13 cellular contexts compared by ENCODE assay signal in the genomic region with DNA sequence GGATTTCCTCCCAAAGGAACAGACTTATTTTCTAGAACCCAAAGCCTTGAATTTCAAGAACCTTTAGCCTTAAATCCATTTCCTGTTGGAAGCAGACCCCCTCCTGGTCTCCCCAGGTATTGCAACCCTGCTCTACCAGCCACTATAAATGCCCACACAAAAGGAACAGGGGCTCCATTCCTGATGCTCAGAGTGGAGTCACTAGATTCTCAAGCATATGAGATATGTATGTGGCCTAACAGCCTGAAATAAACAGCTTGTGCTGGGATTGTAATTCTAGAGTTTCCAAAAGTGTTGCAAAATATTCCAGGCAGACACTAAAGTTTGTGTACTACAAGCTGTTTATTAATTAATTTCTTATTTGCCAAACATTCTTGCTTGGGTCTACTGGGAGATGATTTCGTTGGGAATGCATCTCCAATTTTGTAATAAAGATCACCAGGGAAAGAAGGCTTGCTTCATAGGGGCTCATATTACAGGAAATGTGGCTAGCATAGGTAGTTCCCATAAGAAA. TPM values are rescaled to one million over a fixed set of nuclear protein-coding genes. Genes with fewer than 3 reads are reported as not detected.
DNase-seq lines count a peak whose midpoint lies in the region; ATAC-seq and TF ChIP-seq lines count a peak whose summit lies in the region.
"Had no signal": no experiment of that assay in that cellular context is flagged by ENCODE, and none has a peak within 500 bp of the region (broad histone marks: within the 10 kb centered on the region; RNA-seq: fewer than 3 reads in every experiment).

No MANE protein-coding gene starts in this region.

- no peak overlapping the region for H3K27ac Mint-ChIP-seq in endodermal cell
- H3K27ac Mint-ChIP-seq: CD4-positive, alpha-beta T cell; naive thymus-derived CD4-positive, alpha-beta T cell had no signal

- POLR2A ChIA-PET in AG04449 (lab: Yijun Ruan, JAX) = no interaction called here

- no peaks in the 10 kb centered on the region for H3K36me3 ChIP-seq in endodermal cell (ENCODE audit: control insufficient read depth, insufficient read depth, low read length)
- no peaks in the 10 kb centered on the region for H3K36me3 ChIP-seq in muscle layer of colon (ENCODE audit: insufficient read depth, low read length)

- H3K4me1 Mint-ChIP-seq in endodermal cell = peaks cover 18% of the 10 kb centered on the region
- H3K4me1 Mint-ChIP-seq: naive thymus-derived CD4-positive, alpha-beta T cell had no signal

- H3K27me3 ChIP-seq in endodermal cell (ENCODE audit: control insufficient read depth, insufficient read depth, low read length, poor library complexity, severe bottlenecking) = no peaks in the 10 kb centered on the region
- H3K27me3 ChIP-seq in muscle layer of colon (ENCODE audit: control insufficient read depth in 1 of 2, insufficient read depth in 2 of 2, low read length in 2 of 2) = no peaks in the 10 kb centered on the region

- WGBS in endodermal cell (ENCODE audit: insufficient coverage in 1 of 2, insufficient read length in 1 of 2), 2 experiments = 85 to 89% methylated on average over 1 of the region's 1 CpG

- H3K27me3 Mint-ChIP-seq in endodermal cell (ENCODE audit: insufficient read depth) = no peaks in the 10 kb centered on the region
- H3K27me3 Mint-ChIP-seq: CD4-positive, alpha-beta T cell had no signal

- CTCF ChIA-PET in AG04449 (lab: Yijun Ruan, JAX) = interaction anchor here (1.3 to 5.0 kb wide), 3 partner anchors 10 to 103 kb away, joined by 4 to 22 read pairs (median 17); no protein-coding TSS in a partner anchor

- no peak overlapping the region for H3K9ac ChIP-seq in endodermal cell (ENCODE audit: extremely low read depth, low read length, poor library complexity, severe bottlenecking)
- no peak overlapping the region for H3K9ac ChIP-seq in muscle layer of colon (ENCODE audit: low read length)

- no peaks in the 10 kb centered on the region for H3K36me3 Mint-ChIP-seq in endodermal cell (ENCODE audit: low read depth)
- H3K36me3 Mint-ChIP-seq: naive thymus-derived CD4-positive, alpha-beta T cell had no signal

- TF ChIP-seq CTCF in AG04449 (IDR thresholded peaks at IDR 0.05; ENCODE audit: insufficient read depth, low read length, missing control alignments) = peak; percentile 9
- TF ChIP-seq CTCF in endodermal cell (conservative IDR thresholded peaks at IDR 0.05) = peak; percentile 67

- H3K4me3 ChIP-seq in AG04449 (ENCODE audit: low read depth, low read length) (no peak overlapping the region), endodermal cell (ENCODE audit: low read length) (no peak overlapping the region), muscle layer of colon (ENCODE audit: low read depth in 1 of 2, low read length in 2 of 2) (no peak overlapping the region)

- peaks cover 3% of the 10 kb centered on the region for H3K4me1 ChIP-seq in endodermal cell (ENCODE audit: control insufficient read depth, insufficient read depth, low read length)
- H3K4me1 ChIP-seq in muscle layer of colon (ENCODE audit: insufficient read depth, low read length) = peaks cover 17% of the 10 kb centered on the region

- no peak overlapping the region for H3K4me3 Mint-ChIP-seq in endodermal cell
- H3K4me3 Mint-ChIP-seq: CD4-positive, alpha-beta T cell; naive thymus-derived CD4-positive, alpha-beta T cell had no signal

- H3K27ac ChIP-seq in endodermal cell (ENCODE audit: low read depth, low read length) (no peak overlapping the region), muscle layer of colon (ENCODE audit: low read depth, low read length) (peak overlapping the region; percentile 35)

- peaks cover 22% of the 10 kb centered on the region for H3K9me3 Mint-ChIP-seq in endodermal cell
- H3K9me3 Mint-ChIP-seq: CD4-positive, alpha-beta T cell had no signal

- DNase-seq in AG04449 (ENCODE audit: low read depth, low spot score) (peak; percentile 74), HT1080 (ENCODE audit: low read depth) (peak; percentile 34), endodermal cell (no peak), OCI-M1 (lab: John Stamatoyannopoulos, UW) (no peak), H4 (ENCODE audit: low spot score) (no peak)
- no peak for DNase-seq in stimulated activated CD4-positive, alpha-beta T cell treated with anti-CD3 and anti-CD28 coated beads, Interleukin-4, amount 100 ng/mL, for 4 hours
- DNase-seq: CD4-positive, alpha-beta T cell; effector CD4-positive, alpha-beta T cell; naive thymus-derived CD4-positive, alpha-beta T cell; NCI-H146 had no signal

- no peak for ATAC-seq in HG03469 (IDR thresholded peaks at IDR 0.05; ENCODE audit: unreplicated experiment)
- ATAC-seq: naive thymus-derived CD4-positive, alpha-beta T cell had no signal

- H3K9me3 ChIP-seq in endodermal cell (ENCODE audit: control insufficient read depth, low read length) (peaks cover 12% of the 10 kb centered on the region), muscle layer of colon (ENCODE audit: low read length) (no peaks in the 10 kb centered on the region)

RNA-seq across cellular contexts. Expression of a gene that starts 44.8 kb away (rescaled TPM):
- not detected in 2 replicates for total RNA-seq in HT1080 (2014; rRNA removed; shearing (Covaris generic))
- polyA plus RNA-seq in HT1080 (2015; cell fraction: cytosol; rRNA removed) = not detected in 2 replicates
- 0.05 TPM in 1 of 2 replicates, not detected in the other for polyA plus RNA-seq in HT1080 (2015; cell fraction: nucleus; rRNA removed)
- 1 to 10 TPM in 1 of 2 donors, under 1 TPM in 1; 0.46 to 1.4 TPM for total RNA-seq in endodermal cell
- 0.96 TPM for polyA plus RNA-seq in endodermal cell (2013, experiment 1 of 2)
- polyA plus RNA-seq in endodermal cell (2013, experiment 2 of 2) = 0.25 TPM
- 0.14 and 0.58 TPM in 2 replicates for total RNA-seq in H4 (2014; rRNA removed; shearing (Covaris generic))
- total RNA-seq: CD4-positive, alpha-beta T cell; SK-MEL-5 had no signal

Comparison
In these comparisons a context has a peak if more than half of its experiments do, and no peak if none do; other contexts are left out.
1. DNase-seq: peak in AG04449 (single experiment) and HT1080 (single experiment); none in endodermal cell (single experiment), OCI-M1 (single experiment), stimulated activated CD4-positive, alpha-beta T cell treated with anti-CD3 and anti-CD28 coated beads, Interleukin-4, amount 100 ng/mL, for 4 hours (0 of 2) and H4 (single experiment).